Comparison of ENCODE assay signal across 21 cellular contexts in the genomic region with DNA sequence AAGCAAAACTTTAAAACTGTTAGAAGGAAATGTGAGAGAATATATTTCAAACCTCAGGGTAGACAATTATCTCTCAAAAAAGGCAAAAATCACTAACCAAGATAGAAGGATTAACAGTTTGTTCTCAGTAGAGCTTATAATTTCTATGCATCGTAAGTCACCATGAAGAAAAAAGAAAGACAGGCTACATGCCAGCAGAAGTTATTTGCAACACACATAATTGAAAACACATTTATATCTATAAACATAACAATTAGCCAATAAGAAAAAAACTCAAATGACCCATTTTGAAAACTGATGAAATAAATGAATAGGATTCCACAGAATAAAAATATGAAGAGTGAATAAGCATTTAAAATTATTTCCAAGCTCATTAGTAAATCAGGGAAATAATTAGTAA. TPM values are rescaled to one million over a fixed set of nuclear protein-coding genes. Genes with fewer than 3 reads are reported as not detected.
DNase-seq lines count a peak whose midpoint lies in the region; ATAC-seq, FAIRE-seq and TF ChIP-seq lines count a peak whose summit lies in the region.
"Had no signal": no experiment of that assay in that cellular context is flagged by ENCODE, and none has a peak within 500 bp of the region (broad histone marks: within the 10 kb centered on the region; RNA-seq: fewer than 3 reads in every experiment).

No MANE protein-coding gene starts in this region.

- FAIRE-seq in endometrium (lab: Jason Lieb, UNC): peak; percentile 61
- FAIRE-seq: A549, GM18507, H1, HTR-8/SVneo had no signal

- no peak for TF ChIP-seq CTCF in fibroblast of the aortic adventitia (IDR thresholded peaks at IDR 0.05; ENCODE audit: insufficient read depth, low read length)

- ATAC-seq in GM19455 (IDR thresholded peaks at IDR 0.05; ENCODE audit: unreplicated experiment): no peak
- ATAC-seq: A549, T-cell had no signal

- DNase-seq in GM04504 (ENCODE audit: low read depth) (peak; percentile 20), fibroblast of the aortic adventitia (ENCODE audit: low read depth) (peak; percentile 24), hypothalamus (lab: John Stamatoyannopoulos, UW) (no peak), NCI-H1105 (lab: John Stamatoyannopoulos, UW) (no peak), NCI-H1092 (lab: John Stamatoyannopoulos, UW) (no peak)
- DNase-seq: BE2C, DMS153, KBM-7, MV-4-11, NCI-H2029, NCI-H2227 treated with DMSO at 0.1 percent for 48 hours, NCI-H526 treated with DMSO at 0.1 percent for 48 hours, RPMI8226, SHP77, T-cell had no signal

- no peak overlapping the region for H3K4me3 ChIP-seq in fibroblast of the aortic adventitia (ENCODE audit: low read depth, low read length)
- H3K4me3 ChIP-seq: A549 had no signal

RNA-seq across cellular contexts. Expression of gene SNX19, which starts 24.4 kb away (rescaled TPM):
- 122 and 133 TPM in 2 replicates for total RNA-seq in fibroblast of the aortic adventitia (ENCODE audit: low replicate concordance)

Comparison
In these comparisons a context has a peak if more than half of its experiments do, and no peak if none do; other contexts are left out.
1. DNase-seq: peak in GM04504 (single experiment) and fibroblast of the aortic adventitia (single experiment); none in hypothalamus (0 of 51), NCI-H1105 (single experiment) and NCI-H1092 (single experiment).